ENCODE assay signal across 12 cellular contexts in the genomic region with DNA sequence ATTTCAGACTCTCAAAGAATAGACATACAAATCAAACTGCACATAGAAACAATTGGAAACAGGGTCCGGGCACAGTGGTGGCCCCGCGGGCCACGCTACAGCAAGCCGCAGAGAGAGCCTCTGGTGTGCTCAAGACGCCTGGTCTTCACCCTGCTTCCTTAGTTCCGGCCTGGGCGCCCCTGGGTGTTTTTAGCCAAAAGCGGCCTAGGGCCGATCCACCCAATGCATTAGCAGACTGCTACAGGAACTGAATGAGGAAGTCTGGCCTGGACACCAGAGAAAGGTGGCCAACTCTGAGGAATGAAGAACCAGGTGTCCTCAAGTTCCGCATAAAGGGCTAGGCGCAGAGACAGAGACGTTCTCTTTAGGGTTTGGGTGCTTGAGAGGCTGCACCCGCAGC. TPM values are rescaled to one million over a fixed set of nuclear protein-coding genes. Genes with fewer than 3 reads are reported as not detected.
DNase-seq lines count a peak whose midpoint lies in the region; ATAC-seq and TF ChIP-seq lines count a peak whose summit lies in the region.
"Had no signal": no experiment of that assay in that cellular context is flagged by ENCODE, and none has a peak within 500 bp of the region (broad histone marks: within the 10 kb centered on the region; RNA-seq: fewer than 3 reads in every experiment).

No MANE protein-coding gene starts in this region.

- no peak for TF ChIP-seq POLR2A in GM18505 (IDR thresholded peaks at IDR 0.05; ENCODE audit: borderline replicate concordance, extremely low read depth, insufficient read depth, insufficient read length)

- no peaks in the 10 kb centered on the region for H3K36me3 ChIP-seq in tibial artery

- H3K27me3 ChIP-seq in tibial artery = no peaks in the 10 kb centered on the region

- no peak for ATAC-seq in HG03439 (IDR thresholded peaks at IDR 0.05; ENCODE audit: unreplicated experiment)
- ATAC-seq in GM18505 (IDR thresholded peaks at IDR 0.05; ENCODE audit: unreplicated experiment) = no peak

- peaks cover 0 to 32% (median 21%) of the 10 kb centered on the region in 4 donors for H3K4me1 ChIP-seq in tibial artery

- no peaks in the 10 kb centered on the region for H3K9me3 ChIP-seq in tibial artery
- H3K9me3 ChIP-seq: A549 had no signal

- intact Hi-C loops in tibial artery (cut with DNase I; ENCODE audit: low total_unique reads) = loop anchor here (5.0 to 10.0 kb wide), 3 partner anchors 219 to 598 kb away; no protein-coding TSS in a partner anchor

- H3K27ac ChIP-seq in tibial artery = peak overlapping the region; percentile 95 to 99
- H3K27ac ChIP-seq: A549 had no signal

- DNase-seq in activated T-cell treated with anti-CD3 and anti-CD28 coated beads, Interleukin-2, amount 50 U/mL, for 24 hours = no peak
- DNase-seq in activated T-cell treated with anti-CD3 and anti-CD28 coated beads, Interleukin-2, amount 50 U/mL, for 48 hours = no peak
- peak; percentile 47 to 58 for DNase-seq in cardiac fibroblast (ENCODE audit: low read depth in 2 of 2)
- DNase-seq in mesothelial cell of epicardium (ENCODE audit: low spot score in 2 of 2, unreplicated experiment in 2 of 2) = no peak
- DNase-seq in tibial artery = no peak
- no peak for DNase-seq in LoVo (ENCODE audit: low spot score)
- DNase-seq: activated CD4-positive, alpha-beta T cell treated with anti-CD3 and anti-CD28 coated beads, Interleukin-2, amount 10 ng/mL, durations not matched to agents 7 days and 5 days; activated gamma-delta T cell treated with Interleukin-2 at 50 U/mL for 16 hours; NCI-H1436 had no signal

- H3K9me3 Mint-ChIP-seq in activated T-cell treated with anti-CD3 and anti-CD28 coated beads, Interleukin-2, amount 50 U/mL, for 24 hours = no peaks in the 10 kb centered on the region
- no peaks in the 10 kb centered on the region for H3K9me3 Mint-ChIP-seq in mesothelial cell of epicardium
- H3K9me3 Mint-ChIP-seq: activated CD4-positive, alpha-beta T cell treated with anti-CD3 and anti-CD28 coated beads, Interleukin-2, amount 10 ng/mL, durations not matched to agents 7 days and 5 days had no signal

- H3K27ac Mint-ChIP-seq in activated T-cell treated with anti-CD3 and anti-CD28 coated beads, Interleukin-2, amount 50 U/mL, for 24 hours = no peak overlapping the region
- no peak overlapping the region for H3K27ac Mint-ChIP-seq in mesothelial cell of epicardium
- H3K27ac Mint-ChIP-seq: activated CD4-positive, alpha-beta T cell treated with anti-CD3 and anti-CD28 coated beads, Interleukin-2, amount 10 ng/mL, durations not matched to agents 7 days and 5 days had no signal

- peaks cover 95% of the 10 kb centered on the region for H3K27me3 Mint-ChIP-seq in activated T-cell treated with anti-CD3 and anti-CD28 coated beads, Interleukin-2, amount 50 U/mL, for 24 hours
- peaks cover 100% of the 10 kb centered on the region for H3K27me3 Mint-ChIP-seq in mesothelial cell of epicardium (ENCODE audit: low read depth)

- TF ChIP-seq CTCF in cardiac fibroblast (IDR thresholded peaks at IDR 0.05; ENCODE audit: low read depth, low read length) (no peak), mesothelial cell of epicardium (IDR thresholded peaks at IDR 0.05; ENCODE audit: unreplicated experiment) (no peak), tibial artery (IDR thresholded peaks at IDR 0.05) (no peak)

- H3K4me3 ChIP-seq in cardiac fibroblast (replicated peaks in 1 of 2; ENCODE audit: low read depth in 2 of 2, low read length in 2 of 2) (peak overlapping the region; percentile 85 to 89), tibial artery (peak overlapping the region; percentile 79 to 90)

- H3K4me1 Mint-ChIP-seq in activated T-cell treated with anti-CD3 and anti-CD28 coated beads, Interleukin-2, amount 50 U/mL, for 24 hours (ENCODE audit: low read depth) = peaks cover 48% of the 10 kb centered on the region
- H3K4me1 Mint-ChIP-seq in mesothelial cell of epicardium = peaks cover 48% of the 10 kb centered on the region

- H3K36me3 Mint-ChIP-seq in activated T-cell treated with anti-CD3 and anti-CD28 coated beads, Interleukin-2, amount 50 U/mL, for 24 hours (ENCODE audit: low read depth) = no peaks in the 10 kb centered on the region
- peaks cover 4% of the 10 kb centered on the region for H3K36me3 Mint-ChIP-seq in mesothelial cell of epicardium

- peak overlapping the region; percentile 58 for H3K4me3 Mint-ChIP-seq in activated T-cell treated with anti-CD3 and anti-CD28 coated beads, Interleukin-2, amount 50 U/mL, for 24 hours
- peak overlapping the region; percentile 74 for H3K4me3 Mint-ChIP-seq in mesothelial cell of epicardium
- H3K4me3 Mint-ChIP-seq: activated CD4-positive, alpha-beta T cell treated with anti-CD3 and anti-CD28 coated beads, Interleukin-2, amount 10 ng/mL, durations not matched to agents 7 days and 5 days had no signal

RNA-seq across cellular contexts. Expression of a gene that starts 1.7 kb away (rescaled TPM):
- 8.0 to 9.7 TPM (median 8.9 TPM) in 3 replicates for total RNA-seq in mesothelial cell of epicardium
- total RNA-seq: activated CD4-positive, alpha-beta T cell treated with anti-CD3 and anti-CD28 coated beads, Interleukin-2, amount 10 ng/mL, durations not matched to agents 7 days and 5 days had no signal

Comparison
In these comparisons a context has a peak if more than half of its experiments do, and no peak if none do; other contexts are left out.
1. DNase-seq: peak in cardiac fibroblast (2 of 2); none in activated T-cell treated with anti-CD3 and anti-CD28 coated beads, Interleukin-2, amount 50 U/mL, for 24 hours (single experiment), activated T-cell treated with anti-CD3 and anti-CD28 coated beads, Interleukin-2, amount 50 U/mL, for 48 hours (0 of 2), mesothelial cell of epicardium (0 of 2), tibial artery (0 of 2) and LoVo (single experiment).